In the genomic region with DNA sequence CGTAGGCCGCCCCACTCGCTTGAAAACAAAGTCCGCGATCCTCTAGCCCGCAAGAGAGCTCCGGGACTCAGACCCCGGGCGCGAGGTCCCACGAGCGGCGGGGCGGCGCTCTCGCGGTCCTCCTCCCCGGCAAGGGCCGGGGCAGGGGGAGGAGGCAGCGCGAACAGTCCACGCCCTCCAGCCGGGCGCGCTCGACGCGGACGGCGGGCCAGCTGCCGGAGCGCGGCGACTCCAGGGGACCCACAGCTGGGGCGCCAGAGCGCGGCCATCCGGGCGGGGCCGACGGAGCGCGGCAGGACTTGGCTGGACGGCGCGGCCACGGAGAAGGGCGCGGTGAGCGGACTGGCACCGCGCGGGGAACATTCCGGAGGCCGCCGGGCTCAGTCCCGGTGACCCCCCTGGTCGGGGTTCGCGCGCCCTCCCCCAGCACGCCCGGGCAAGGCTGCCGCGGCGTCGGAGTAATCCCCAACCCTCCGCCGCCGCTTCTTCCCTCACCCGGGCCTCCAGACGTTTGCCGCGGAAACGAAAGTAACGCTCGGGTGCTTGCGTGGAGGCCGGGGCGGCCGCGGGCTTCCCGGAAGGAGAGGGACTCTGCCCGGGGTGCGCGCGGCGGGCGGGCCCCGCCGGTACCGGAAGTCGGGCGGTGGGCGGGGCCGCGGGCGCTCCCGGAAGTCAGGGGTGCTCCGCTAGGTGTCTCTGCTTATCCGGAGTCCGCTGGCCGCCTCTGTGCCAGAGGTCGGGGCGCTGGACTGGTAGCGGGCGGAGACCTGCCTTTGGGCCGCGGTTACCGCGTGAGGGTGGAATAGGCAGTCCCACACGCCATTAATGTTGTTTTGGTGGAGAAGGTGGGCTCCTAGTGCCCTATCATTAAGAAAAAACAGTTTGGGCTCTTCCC, we compare ENCODE assay signal across 1 cellular context.
TF ChIP-seq lines count a peak whose summit lies in the region.

A gene (plus strand): TSS at position 166 of the 895 bp plus-strand sequence. CDS start 8,330 bp downstream, outside the sequence.

TF ChIP-seq in K562, 482 proteins besides CTCF, POLR2A, EP300 and RAD21 (continued from another document and continues in another):
- TF ChIP-seq, protein P1, sequence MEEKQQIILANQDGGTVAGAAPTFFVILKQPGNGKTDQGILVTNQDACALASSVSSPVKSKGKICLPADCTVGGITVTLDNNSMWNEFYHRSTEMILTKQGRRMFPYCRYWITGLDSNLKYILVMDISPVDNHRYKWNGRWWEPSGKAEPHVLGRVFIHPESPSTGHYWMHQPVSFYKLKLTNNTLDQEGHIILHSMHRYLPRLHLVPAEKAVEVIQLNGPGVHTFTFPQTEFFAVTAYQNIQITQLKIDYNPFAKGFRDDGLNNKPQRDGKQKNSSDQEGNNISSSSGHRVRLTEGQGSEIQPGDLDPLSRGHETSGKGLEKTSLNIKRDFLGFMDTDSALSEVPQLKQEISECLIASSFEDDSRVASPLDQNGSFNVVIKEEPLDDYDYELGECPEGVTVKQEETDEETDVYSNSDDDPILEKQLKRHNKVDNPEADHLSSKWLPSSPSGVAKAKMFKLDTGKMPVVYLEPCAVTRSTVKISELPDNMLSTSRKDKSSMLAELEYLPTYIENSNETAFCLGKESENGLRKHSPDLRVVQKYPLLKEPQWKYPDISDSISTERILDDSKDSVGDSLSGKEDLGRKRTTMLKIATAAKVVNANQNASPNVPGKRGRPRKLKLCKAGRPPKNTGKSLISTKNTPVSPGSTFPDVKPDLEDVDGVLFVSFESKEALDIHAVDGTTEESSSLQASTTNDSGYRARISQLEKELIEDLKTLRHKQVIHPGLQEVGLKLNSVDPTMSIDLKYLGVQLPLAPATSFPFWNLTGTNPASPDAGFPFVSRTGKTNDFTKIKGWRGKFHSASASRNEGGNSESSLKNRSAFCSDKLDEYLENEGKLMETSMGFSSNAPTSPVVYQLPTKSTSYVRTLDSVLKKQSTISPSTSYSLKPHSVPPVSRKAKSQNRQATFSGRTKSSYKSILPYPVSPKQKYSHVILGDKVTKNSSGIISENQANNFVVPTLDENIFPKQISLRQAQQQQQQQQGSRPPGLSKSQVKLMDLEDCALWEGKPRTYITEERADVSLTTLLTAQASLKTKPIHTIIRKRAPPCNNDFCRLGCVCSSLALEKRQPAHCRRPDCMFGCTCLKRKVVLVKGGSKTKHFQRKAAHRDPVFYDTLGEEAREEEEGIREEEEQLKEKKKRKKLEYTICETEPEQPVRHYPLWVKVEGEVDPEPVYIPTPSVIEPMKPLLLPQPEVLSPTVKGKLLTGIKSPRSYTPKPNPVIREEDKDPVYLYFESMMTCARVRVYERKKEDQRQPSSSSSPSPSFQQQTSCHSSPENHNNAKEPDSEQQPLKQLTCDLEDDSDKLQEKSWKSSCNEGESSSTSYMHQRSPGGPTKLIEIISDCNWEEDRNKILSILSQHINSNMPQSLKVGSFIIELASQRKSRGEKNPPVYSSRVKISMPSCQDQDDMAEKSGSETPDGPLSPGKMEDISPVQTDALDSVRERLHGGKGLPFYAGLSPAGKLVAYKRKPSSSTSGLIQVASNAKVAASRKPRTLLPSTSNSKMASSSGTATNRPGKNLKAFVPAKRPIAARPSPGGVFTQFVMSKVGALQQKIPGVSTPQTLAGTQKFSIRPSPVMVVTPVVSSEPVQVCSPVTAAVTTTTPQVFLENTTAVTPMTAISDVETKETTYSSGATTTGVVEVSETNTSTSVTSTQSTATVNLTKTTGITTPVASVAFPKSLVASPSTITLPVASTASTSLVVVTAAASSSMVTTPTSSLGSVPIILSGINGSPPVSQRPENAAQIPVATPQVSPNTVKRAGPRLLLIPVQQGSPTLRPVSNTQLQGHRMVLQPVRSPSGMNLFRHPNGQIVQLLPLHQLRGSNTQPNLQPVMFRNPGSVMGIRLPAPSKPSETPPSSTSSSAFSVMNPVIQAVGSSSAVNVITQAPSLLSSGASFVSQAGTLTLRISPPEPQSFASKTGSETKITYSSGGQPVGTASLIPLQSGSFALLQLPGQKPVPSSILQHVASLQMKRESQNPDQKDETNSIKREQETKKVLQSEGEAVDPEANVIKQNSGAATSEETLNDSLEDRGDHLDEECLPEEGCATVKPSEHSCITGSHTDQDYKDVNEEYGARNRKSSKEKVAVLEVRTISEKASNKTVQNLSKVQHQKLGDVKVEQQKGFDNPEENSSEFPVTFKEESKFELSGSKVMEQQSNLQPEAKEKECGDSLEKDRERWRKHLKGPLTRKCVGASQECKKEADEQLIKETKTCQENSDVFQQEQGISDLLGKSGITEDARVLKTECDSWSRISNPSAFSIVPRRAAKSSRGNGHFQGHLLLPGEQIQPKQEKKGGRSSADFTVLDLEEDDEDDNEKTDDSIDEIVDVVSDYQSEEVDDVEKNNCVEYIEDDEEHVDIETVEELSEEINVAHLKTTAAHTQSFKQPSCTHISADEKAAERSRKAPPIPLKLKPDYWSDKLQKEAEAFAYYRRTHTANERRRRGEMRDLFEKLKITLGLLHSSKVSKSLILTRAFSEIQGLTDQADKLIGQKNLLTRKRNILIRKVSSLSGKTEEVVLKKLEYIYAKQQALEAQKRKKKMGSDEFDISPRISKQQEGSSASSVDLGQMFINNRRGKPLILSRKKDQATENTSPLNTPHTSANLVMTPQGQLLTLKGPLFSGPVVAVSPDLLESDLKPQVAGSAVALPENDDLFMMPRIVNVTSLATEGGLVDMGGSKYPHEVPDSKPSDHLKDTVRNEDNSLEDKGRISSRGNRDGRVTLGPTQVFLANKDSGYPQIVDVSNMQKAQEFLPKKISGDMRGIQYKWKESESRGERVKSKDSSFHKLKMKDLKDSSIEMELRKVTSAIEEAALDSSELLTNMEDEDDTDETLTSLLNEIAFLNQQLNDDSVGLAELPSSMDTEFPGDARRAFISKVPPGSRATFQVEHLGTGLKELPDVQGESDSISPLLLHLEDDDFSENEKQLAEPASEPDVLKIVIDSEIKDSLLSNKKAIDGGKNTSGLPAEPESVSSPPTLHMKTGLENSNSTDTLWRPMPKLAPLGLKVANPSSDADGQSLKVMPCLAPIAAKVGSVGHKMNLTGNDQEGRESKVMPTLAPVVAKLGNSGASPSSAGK (IDR thresholded peaks at IDR 0.05), result peak; percentile 57
- TF ChIP-seq MAZ (CRISPR knock-in tag; conservative IDR thresholded peaks at IDR 0.05 in 1 of 2, IDR thresholded peaks at IDR 0.05 in 1 of 2) (peak; percentile 88 to 97), ZNF778 (CRISPR knock-in tag; IDR thresholded peaks at IDR 0.05) (no peak), TBL1XR1 (IDR thresholded peaks at IDR 0.05; ENCODE audit: low read length in 2 of 2) (0 out of 4 replicates have a peak, but pooled peaks of 1 of the 2 experiments have one; percentile 0), ZNF175 (CRISPR knock-in tag; IDR thresholded peaks at IDR 0.05; ENCODE audit: low read depth) (no peak), SMARCA5 (IDR thresholded peaks at IDR 0.05) (no peak), MCM3 (IDR thresholded peaks at IDR 0.05) (no peak), SPI1 (IDR thresholded peaks at IDR 0.05; ENCODE audit: borderline replicate concordance, low read depth, low read length) (peak; percentile 55; the same call in 1 of the 2 replicates), ZNF699 (CRISPR knock-in tag; IDR thresholded peaks at IDR 0.05; ENCODE audit: insufficient replicate concordance) (no peak), ZNF224 (CRISPR knock-in tag; IDR thresholded peaks at IDR 0.05) (no peak), ZNF79 (CRISPR knock-in tag; IDR thresholded peaks at IDR 0.05; ENCODE audit: low read depth) (no peak), CBFA2T2 (conservative IDR thresholded peaks at IDR 0.05) (no peak), MTA2 (IDR thresholded peaks at IDR 0.05; ENCODE audit: low read depth) (peak; percentile 38; the same call in 1 of the 2 replicates), MTA1 (IDR thresholded peaks at IDR 0.05; ENCODE audit: borderline replicate concordance) (peak; percentile 87), ELF4 (CRISPR knock-in tag; IDR thresholded peaks at IDR 0.05) (peak; percentile 69; the same call in 1 of the 2 replicates), CHD4 (IDR thresholded peaks at IDR 0.05; ENCODE audit: insufficient read depth, insufficient replicate concordance, low read depth, low read length, poor library complexity, severe bottlenecking) (no peak), MEIS2 (IDR thresholded peaks at IDR 0.05; ENCODE audit: partially characterized antibody) (peak; percentile 17), ZNF41 (CRISPR knock-in tag; conservative IDR thresholded peaks at IDR 0.05) (0 out of 2 replicates have a peak, but pooled peaks have one; percentile 26), ETS2 (tag; IDR thresholded peaks at IDR 0.05; ENCODE audit: borderline replicate concordance, poor library complexity, severe bottlenecking) (peak; percentile 10), HLTF (IDR thresholded peaks at IDR 0.05) (no peak; the same call in 1 of the 2 replicates), TCFL5 (CRISPR knock-in tag; conservative IDR thresholded peaks at IDR 0.05) (no peak), ILF3 (IDR thresholded peaks at IDR 0.05; ENCODE audit: borderline replicate concordance) (peak; percentile 95), CBX2 (IDR thresholded peaks at IDR 0.05; ENCODE audit: insufficient read depth, low read length, poor library complexity, severe bottlenecking) (no peak), DIDO1 (tag; IDR thresholded peaks at IDR 0.05; ENCODE audit: low read depth) (no peak; the same call in 1 of the 2 replicates), ZBTB7A (IDR thresholded peaks at IDR 0.05; ENCODE audit: borderline replicate concordance, control insufficient read depth, low read depth, low read length) (peak; percentile 71; the same call in 1 of the 2 replicates), RBM14 (IDR thresholded peaks at IDR 0.05; ENCODE audit: borderline replicate concordance, insufficient read depth, low read depth, low read length) (no peak), CHCHD3 (CRISPR knock-in tag; IDR thresholded peaks at IDR 0.05) (no peak; the same call in 1 of the 2 replicates), SNRNP70 (optimal IDR thresholded peaks at IDR 0.05; ENCODE audit: low read depth, low read length) (no peak)
- TF ChIP-seq, protein P2, sequence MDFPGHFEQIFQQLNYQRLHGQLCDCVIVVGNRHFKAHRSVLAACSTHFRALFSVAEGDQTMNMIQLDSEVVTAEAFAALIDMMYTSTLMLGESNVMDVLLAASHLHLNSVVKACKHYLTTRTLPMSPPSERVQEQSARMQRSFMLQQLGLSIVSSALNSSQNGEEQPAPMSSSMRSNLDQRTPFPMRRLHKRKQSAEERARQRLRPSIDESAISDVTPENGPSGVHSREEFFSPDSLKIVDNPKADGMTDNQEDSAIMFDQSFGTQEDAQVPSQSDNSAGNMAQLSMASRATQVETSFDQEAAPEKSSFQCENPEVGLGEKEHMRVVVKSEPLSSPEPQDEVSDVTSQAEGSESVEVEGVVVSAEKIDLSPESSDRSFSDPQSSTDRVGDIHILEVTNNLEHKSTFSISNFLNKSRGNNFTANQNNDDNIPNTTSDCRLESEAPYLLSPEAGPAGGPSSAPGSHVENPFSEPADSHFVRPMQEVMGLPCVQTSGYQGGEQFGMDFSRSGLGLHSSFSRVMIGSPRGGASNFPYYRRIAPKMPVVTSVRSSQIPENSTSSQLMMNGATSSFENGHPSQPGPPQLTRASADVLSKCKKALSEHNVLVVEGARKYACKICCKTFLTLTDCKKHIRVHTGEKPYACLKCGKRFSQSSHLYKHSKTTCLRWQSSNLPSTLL (IDR thresholded peaks at IDR 0.05), result no peak
- TF ChIP-seq, protein P3, sequence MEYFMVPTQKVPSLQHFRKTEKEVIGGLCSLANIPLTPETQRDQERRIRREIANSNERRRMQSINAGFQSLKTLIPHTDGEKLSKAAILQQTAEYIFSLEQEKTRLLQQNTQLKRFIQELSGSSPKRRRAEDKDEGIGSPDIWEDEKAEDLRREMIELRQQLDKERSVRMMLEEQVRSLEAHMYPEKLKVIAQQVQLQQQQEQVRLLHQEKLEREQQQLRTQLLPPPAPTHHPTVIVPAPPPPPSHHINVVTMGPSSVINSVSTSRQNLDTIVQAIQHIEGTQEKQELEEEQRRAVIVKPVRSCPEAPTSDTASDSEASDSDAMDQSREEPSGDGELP (CRISPR knock-in tag; IDR thresholded peaks at IDR 0.05; ENCODE audit: borderline replicate concordance), result peak; percentile 71
- TF ChIP-seq, protein P4, sequence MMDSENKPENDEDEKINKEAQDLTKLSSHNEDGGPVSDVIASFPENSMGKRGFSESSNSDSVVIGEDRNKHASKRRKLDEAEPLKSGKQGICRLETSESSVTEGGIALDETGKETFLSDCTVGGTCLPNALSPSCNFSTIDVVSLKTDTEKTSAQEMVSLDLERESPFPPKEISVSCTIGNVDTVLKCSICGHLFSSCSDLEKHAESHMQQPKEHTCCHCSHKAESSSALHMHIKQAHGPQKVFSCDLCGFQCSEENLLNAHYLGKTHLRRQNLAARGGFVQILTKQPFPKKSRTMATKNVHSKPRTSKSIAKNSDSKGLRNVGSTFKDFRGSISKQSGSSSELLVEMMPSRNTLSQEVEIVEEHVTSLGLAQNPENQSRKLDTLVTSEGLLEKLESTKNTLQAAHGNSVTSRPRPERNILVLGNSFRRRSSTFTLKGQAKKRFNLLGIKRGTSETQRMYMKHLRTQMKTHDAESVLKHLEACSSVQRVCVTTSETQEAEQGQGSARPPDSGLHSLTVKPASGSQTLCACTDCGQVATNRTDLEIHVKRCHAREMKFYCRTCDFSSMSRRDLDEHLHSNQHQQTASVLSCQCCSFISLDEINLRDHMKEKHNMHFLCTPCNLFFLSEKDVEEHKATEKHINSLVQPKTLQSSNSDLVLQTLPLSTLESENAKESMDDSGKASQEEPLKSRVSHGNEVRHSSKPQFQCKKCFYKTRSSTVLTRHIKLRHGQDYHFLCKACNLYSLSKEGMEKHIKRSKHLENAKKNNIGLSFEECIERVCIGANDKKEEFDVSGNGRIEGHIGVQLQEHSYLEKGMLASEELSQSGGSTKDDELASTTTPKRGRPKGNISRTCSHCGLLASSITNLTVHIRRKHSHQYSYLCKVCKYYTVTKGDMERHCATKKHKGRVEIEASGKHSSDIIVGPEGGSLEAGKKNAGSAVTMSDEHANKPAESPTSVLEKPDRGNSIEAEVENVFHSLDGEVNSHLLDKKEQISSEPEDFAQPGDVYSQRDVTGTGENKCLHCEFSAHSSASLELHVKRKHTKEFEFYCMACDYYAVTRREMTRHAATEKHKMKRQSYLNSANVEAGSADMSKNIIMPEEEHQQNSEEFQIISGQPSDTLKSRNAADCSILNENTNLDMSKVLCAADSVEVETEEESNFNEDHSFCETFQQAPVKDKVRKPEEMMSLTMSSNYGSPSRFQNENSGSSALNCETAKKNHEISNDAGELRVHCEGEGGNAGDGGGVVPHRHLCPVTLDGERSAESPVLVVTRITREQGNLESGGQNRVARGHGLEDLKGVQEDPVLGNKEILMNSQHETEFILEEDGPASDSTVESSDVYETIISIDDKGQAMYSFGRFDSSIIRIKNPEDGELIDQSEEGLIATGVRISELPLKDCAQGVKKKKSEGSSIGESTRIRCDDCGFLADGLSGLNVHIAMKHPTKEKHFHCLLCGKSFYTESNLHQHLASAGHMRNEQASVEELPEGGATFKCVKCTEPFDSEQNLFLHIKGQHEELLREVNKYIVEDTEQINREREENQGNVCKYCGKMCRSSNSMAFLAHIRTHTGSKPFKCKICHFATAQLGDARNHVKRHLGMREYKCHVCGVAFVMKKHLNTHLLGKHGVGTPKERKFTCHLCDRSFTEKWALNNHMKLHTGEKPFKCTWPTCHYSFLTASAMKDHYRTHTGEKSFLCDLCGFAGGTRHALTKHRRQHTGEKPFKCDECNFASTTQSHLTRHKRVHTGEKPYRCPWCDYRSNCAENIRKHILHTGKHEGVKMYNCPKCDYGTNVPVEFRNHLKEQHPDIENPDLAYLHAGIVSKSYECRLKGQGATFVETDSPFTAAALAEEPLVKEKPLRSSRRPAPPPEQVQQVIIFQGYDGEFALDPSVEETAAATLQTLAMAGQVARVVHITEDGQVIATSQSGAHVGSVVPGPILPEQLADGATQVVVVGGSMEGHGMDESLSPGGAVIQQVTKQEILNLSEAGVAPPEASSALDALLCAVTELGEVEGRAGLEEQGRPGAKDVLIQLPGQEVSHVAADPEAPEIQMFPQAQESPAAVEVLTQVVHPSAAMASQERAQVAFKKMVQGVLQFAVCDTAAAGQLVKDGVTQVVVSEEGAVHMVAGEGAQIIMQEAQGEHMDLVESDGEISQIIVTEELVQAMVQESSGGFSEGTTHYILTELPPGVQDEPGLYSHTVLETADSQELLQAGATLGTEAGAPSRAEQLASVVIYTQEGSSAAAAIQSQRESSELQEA (IDR thresholded peaks at IDR 0.05; ENCODE audit: low read depth), result peak; percentile 17; the same call in 1 of the 2 replicates
